Comparison of ENCODE assay signal across 8 cellular contexts in the genomic region with DNA sequence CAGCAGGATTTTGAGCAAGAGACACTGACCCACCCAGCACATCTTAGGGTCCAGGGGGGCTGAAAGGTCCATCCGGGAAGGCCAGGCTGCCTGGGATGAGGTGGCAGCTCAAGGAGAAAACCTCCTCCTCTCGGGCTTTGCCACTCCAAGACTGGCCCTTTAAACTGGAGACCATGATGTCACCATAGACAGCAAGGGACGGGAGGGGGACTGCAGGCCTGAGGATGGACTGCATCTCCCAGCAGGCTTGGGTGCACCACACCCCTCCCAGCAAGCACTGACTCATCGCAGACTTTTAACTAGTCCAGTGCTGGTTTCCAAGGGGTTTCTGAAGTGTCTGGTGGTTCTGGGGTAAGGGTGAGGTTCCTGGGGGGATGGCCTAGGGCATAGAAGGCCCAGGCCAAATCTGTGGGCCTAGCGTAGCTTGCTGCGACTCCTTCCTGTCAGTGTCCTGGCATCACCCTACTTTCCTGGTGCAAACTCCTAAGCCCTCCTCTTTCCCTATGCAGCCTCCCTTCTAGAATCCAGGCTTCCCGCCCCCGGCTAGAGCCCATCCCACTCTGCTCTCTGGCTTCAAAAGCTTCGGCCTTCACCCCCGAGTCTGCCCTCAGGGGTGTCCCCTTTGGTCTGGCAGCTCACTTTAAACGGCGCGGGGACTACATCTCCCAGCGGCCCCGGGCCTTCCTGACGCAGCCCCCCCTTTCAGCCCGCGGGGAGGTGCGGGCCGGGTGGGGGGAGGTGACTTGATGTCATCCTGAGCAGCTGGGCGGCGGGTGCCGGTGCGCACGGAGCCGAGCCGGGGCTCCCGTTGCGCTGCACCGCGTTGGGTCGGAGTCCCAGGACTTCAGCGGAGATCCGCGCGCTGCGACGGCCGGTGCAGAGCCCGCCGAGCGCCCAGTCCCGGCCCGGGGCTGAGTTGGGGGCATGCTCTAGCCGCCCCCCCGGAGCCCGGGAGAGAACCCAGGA. TPM values are rescaled to one million over a fixed set of nuclear protein-coding genes. Genes with fewer than 3 reads are reported as not detected.
DNase-seq lines count a peak whose midpoint lies in the region; ATAC-seq and TF ChIP-seq lines count a peak whose summit lies in the region.

PPP2R5B (plus strand) TSS at position 746 of the 966 bp plus-strand sequence. CDS start 1,046 bp downstream, outside the sequence.

- no TSS peak for BruUV-seq in A673 (replicated peaks; lab: Mats Ljungman, UMichigan)

- peak; percentile 40 for TF ChIP-seq POLR2A in breast epithelium (IDR thresholded peaks at IDR 0.05)

- H3K9me3 ChIP-seq in A673 (ENCODE audit: low read depth, low read length, poor library complexity, severe bottlenecking), result no peaks in the 10 kb centered on the region
- H3K9me3 ChIP-seq in WERI-Rb-1 (ENCODE audit: severe bottlenecking), result no peaks in the 10 kb centered on the region
- H3K9me3 ChIP-seq in breast epithelium, result no peaks in the 10 kb centered on the region
- no peaks in the 10 kb centered on the region for H3K9me3 ChIP-seq in iPS-18c (ENCODE audit: control insufficient read depth, insufficient read depth, low read length)
- no peaks in the 10 kb centered on the region for H3K9me3 ChIP-seq in skeletal muscle satellite cell (replicated peaks; ENCODE audit: low read length)

- H3K4me3 ChIP-seq in A673 (ENCODE audit: low read depth, low read length, poor library complexity, severe bottlenecking), result peak within 1 kb of the TSS; percentile 69
- H3K4me3 ChIP-seq in WERI-Rb-1 (ENCODE audit: low read depth, low read length), result peak within 1 kb of the TSS; percentile 71
- peak within 1 kb of the TSS; percentile 88 to 99 (median 95) for H3K4me3 ChIP-seq in breast epithelium
- peak within 1 kb of the TSS; percentile 87 for H3K4me3 ChIP-seq in iPS-18c (ENCODE audit: insufficient read depth, low read depth, low read length)
- H3K4me3 ChIP-seq in skeletal muscle satellite cell (ENCODE audit: low read length), result peak within 1 kb of the TSS; percentile 93

- DNase-seq in A673 (ENCODE audit: low spot score), result peak; percentile 96
- DNase-seq in NCI-H2227 (lab: John Stamatoyannopoulos, UW; ENCODE audit: unreplicated experiment), result peak; percentile 89
- peak; percentile 92 for DNase-seq in WERI-Rb-1
- DNase-seq in breast epithelium (ENCODE audit: low spot score in 2 of 2), result peak; percentile 87 to 95

- H3K4me1 ChIP-seq in A673 (ENCODE audit: insufficient read depth, low read length, poor library complexity, severe bottlenecking), result peaks cover 8% of the 10 kb centered on the region
- H3K4me1 ChIP-seq in breast epithelium, result peaks cover 0 to 7% of the 10 kb centered on the region in 2 donors
- H3K4me1 ChIP-seq in skeletal muscle satellite cell (ENCODE audit: control insufficient read depth, insufficient read depth, low read length), result peaks cover 15% of the 10 kb centered on the region

- CTCF ChIA-PET in A673 (lab: Charles Lee), result interaction anchor here (0.8 kb wide), 1 partner anchor 36 kb away, joined by 4 read pairs; no protein-coding TSS in a partner anchor

- peak within 1 kb of the TSS; percentile 77 for H3K27ac ChIP-seq in A673 (ENCODE audit: low read depth, low read length, poor library complexity, severe bottlenecking)
- H3K27ac ChIP-seq in WERI-Rb-1, result peak within 1 kb of the TSS; percentile 85
- H3K27ac ChIP-seq in breast epithelium, result peak within 1 kb of the TSS; percentile 93 to 96

- H3K36me3 ChIP-seq in A673 (ENCODE audit: insufficient read depth, low read length, poor library complexity, severe bottlenecking) (no peaks in the 10 kb centered on the region), WERI-Rb-1 (no peaks in the 10 kb centered on the region), breast epithelium (no peaks in the 10 kb centered on the region), skeletal muscle satellite cell (ENCODE audit: insufficient read depth, low read length) (peaks cover 18% of the 10 kb centered on the region)

- TF ChIP-seq CTCF in A673 (conservative IDR thresholded peaks at IDR 0.05; ENCODE audit: low read depth, low read length) (no peak), WERI-Rb-1 (IDR thresholded peaks at IDR 0.05; ENCODE audit: low read depth, low read length) (no peak), breast epithelium (IDR thresholded peaks at IDR 0.05) (peak in 2 of 3 donors; percentile 7 to 19)

- ATAC-seq in GM18907 (IDR thresholded peaks at IDR 0.05; ENCODE audit: unreplicated experiment), result peak; percentile 82
- ATAC-seq in HG03159 (IDR thresholded peaks at IDR 0.05; ENCODE audit: unreplicated experiment), result peak; percentile 79

- H3K4me2 ChIP-seq in skeletal muscle satellite cell (ENCODE audit: low read length), result peak within 1 kb of the TSS; percentile 94

- POLR2A ChIA-PET in A673 (lab: Charles Lee; ENCODE audit: low non-redundant PET), result interaction anchor here (0.7 to 0.8 kb wide), 2 partner anchors 11 to 146 kb away, joined by 3 read pairs; no protein-coding TSS in a partner anchor

- H3K9ac ChIP-seq in skeletal muscle satellite cell (ENCODE audit: low read depth, low read length), result peak within 1 kb of the TSS; percentile 87

- H3K27me3 ChIP-seq in A673 (replicated peaks; ENCODE audit: insufficient read depth, low read depth, low read length, poor library complexity) (no peaks in the 10 kb centered on the region), WERI-Rb-1 (ENCODE audit: insufficient read depth, low read depth, severe bottlenecking) (no peaks in the 10 kb centered on the region), breast epithelium (no peaks in the 10 kb centered on the region), skeletal muscle satellite cell (ENCODE audit: control insufficient read depth, insufficient read depth, low read length) (no peaks in the 10 kb centered on the region)

- intact Hi-C loops in A673 (cut with micrococcal nuclease; ENCODE audit: unreplicated experiment), result no loop called here
- intact Hi-C loops in breast epithelium (cut with DNase I; ENCODE audit: low total_unique reads), result no loop called here

RNA-seq across cellular contexts. Expression of gene PPP2R5B, which starts in this region (rescaled TPM):
- total RNA-seq in A673 (2021) (16.1 and 17.2 TPM in 2 replicates), breast epithelium (10 to 100 TPM; 12.8 to 14.0 (median 13.8) TPM)
- 6.1 and 9.8 TPM in 2 replicates for total RNA-seq in skeletal muscle satellite cell (2012; rRNA removed)

Comparison
In these comparisons a context has a peak if more than half of its experiments do, and no peak if none do; other contexts are left out.
1. Peak in every context shown above with its lines: DNase-seq, ATAC-seq, H3K4me3 ChIP-seq and H3K27ac ChIP-seq.
2. CTCF ChIP-seq: peak in breast epithelium (2 of 3); none in A673 (single experiment) and WERI-Rb-1 (single experiment).